8 cellular contexts compared by ENCODE assay signal in the genomic region with DNA sequence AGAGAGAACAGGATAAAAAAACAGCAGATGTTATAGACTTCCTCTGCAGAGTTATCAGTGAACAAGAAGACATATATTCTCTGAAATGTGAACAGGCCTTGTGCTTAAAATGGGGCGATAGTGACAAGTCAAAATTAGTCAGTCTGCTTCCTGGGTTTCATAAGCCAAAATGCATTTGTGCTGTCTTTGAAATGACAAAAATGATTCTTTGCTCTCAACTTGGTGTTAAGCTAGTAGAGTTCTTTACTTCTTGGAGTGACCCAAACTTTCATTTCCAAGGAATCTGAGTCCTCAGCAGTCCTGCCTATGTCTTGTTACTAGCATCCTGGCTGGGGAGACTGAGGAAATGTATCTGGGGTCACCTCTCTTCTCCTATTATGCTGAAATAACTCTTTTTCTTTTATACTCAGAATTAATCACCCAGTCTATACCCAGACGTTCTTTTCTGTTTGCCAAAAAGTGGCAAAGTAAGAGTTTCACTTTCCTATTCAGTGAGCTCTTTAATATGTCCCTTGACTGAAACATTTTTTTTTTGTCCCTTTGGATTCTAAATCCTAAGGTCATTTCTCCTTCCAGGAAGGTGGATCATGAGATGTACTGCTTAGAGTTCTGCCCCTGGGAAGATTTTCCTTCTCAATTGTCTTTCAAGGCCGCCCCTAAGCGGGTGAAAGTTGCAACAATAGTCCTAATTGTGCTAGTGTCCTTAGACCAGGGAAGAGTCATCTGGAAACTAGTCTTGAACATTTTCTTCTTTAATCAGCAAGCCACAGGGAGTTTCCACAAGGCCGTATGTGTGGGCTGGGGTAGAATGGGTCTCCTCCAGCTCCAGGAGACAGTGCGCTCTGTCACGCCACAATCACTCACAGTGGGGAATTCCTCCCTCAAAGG. TPM values are rescaled to one million over a fixed set of nuclear protein-coding genes. Genes with fewer than 3 reads are reported as not detected.
DNase-seq lines count a peak whose midpoint lies in the region; ATAC-seq, FAIRE-seq and TF ChIP-seq lines count a peak whose summit lies in the region.

No MANE protein-coding gene starts in this region.

- peak; percentile 22 for TF ChIP-seq CTCF in GM10266 (IDR thresholded peaks at IDR 0.05; ENCODE audit: control insufficient read depth, insufficient read depth, low read depth, missing control alignments)
- no peak for TF ChIP-seq CTCF in astrocyte (IDR thresholded peaks at IDR 0.05; ENCODE audit: insufficient read depth, low read depth, low read length)
- no peak for TF ChIP-seq CTCF in thyroid gland (IDR thresholded peaks at IDR 0.05)

- H3K4me1 ChIP-seq in astrocyte (ENCODE audit: insufficient read depth, low read length), result no peaks in the 10 kb centered on the region
- no peaks in the 10 kb centered on the region for H3K4me1 ChIP-seq in thyroid gland

- TF ChIP-seq POLR2A in thyroid gland (IDR thresholded peaks at IDR 0.05), result no peak

- H3K27ac ChIP-seq in astrocyte (ENCODE audit: low read depth, low read length) (no peak overlapping the region), thyroid gland (peak overlapping the region in 1 of 3 donors; percentile 12)

- H3K27me3 Mint-ChIP-seq in astrocyte (ENCODE audit: low read depth, unreplicated experiment), result no peaks in the 10 kb centered on the region

- WGBS in thyroid gland, 2 donors, result 60 to 84% methylated on average over 7 of the region's 7 CpGs

- H3K27ac Mint-ChIP-seq in astrocyte (ENCODE audit: unreplicated experiment), result peak overlapping the region; percentile 87
- H3K27ac Mint-ChIP-seq in stimulated activated effector memory CD8-positive, alpha-beta T cell treated with anti-CD3 and anti-CD28 coated beads, Interleukin-12 subunit alpha, Interleukin-12 subunit beta, amount 100 ng/mL, for 72 hours, result peak overlapping the region; percentile 97

- H3K79me2 ChIP-seq in astrocyte (ENCODE audit: insufficient read depth, low read length), result no peaks in the 10 kb centered on the region

- FAIRE-seq in astrocyte (lab: Jason Lieb, UNC), result no peak

- no peaks in the 10 kb centered on the region for H4K20me1 ChIP-seq in astrocyte (ENCODE audit: insufficient read depth, low read length)

- peak; percentile 79 for ATAC-seq in GM21529 (IDR thresholded peaks at IDR 0.05; ENCODE audit: unreplicated experiment)
- peak; percentile 91 for ATAC-seq in stimulated activated effector memory CD8-positive, alpha-beta T cell treated with anti-CD3 and anti-CD28 coated beads, Interleukin-12 subunit alpha, Interleukin-12 subunit beta, amount 100 ng/mL, for 72 hours

- no peak overlapping the region for H3K9ac ChIP-seq in astrocyte (ENCODE audit: low read length)

- H2AFZ ChIP-seq in astrocyte (ENCODE audit: low read depth, low read length), result no peak overlapping the region

- H3K36me3 ChIP-seq in astrocyte (ENCODE audit: insufficient read depth, low read length), result no peaks in the 10 kb centered on the region
- H3K36me3 ChIP-seq in thyroid gland, result no peaks in the 10 kb centered on the region

- H3K4me3 Mint-ChIP-seq in astrocyte (ENCODE audit: unreplicated experiment), result peak overlapping the region; percentile 7
- peak overlapping the region; percentile 63 for H3K4me3 Mint-ChIP-seq in stimulated activated effector memory CD8-positive, alpha-beta T cell treated with anti-CD3 and anti-CD28 coated beads, Interleukin-12 subunit alpha, Interleukin-12 subunit beta, amount 100 ng/mL, for 72 hours

- H3K4me2 ChIP-seq in astrocyte (ENCODE audit: low read length), result no peak overlapping the region

- DNase-seq in GM10266 (ENCODE audit: extremely low spot score) (peak; percentile 64), M059J (ENCODE audit: low read depth) (peak; percentile 64), astrocyte (ENCODE audit: low read depth) (peak; percentile 52), NCI-H226 (no peak), thyroid gland (no peak), GDM1 (lab: John Stamatoyannopoulos, UW) (no peak)
- DNase-seq in stimulated activated effector memory CD8-positive, alpha-beta T cell treated with anti-CD3 and anti-CD28 coated beads, Interleukin-12 subunit alpha, Interleukin-12 subunit beta, amount 100 ng/mL, for 72 hours (ENCODE audit: low spot score in 2 of 2), result peak; percentile 31 to 86

- intact Hi-C loops in thyroid gland (cut with DNase I), result no loop called here

- peaks cover 21% of the 10 kb centered on the region for H3K4me1 Mint-ChIP-seq in astrocyte (ENCODE audit: low read depth, unreplicated experiment)
- H3K4me1 Mint-ChIP-seq in stimulated activated effector memory CD8-positive, alpha-beta T cell treated with anti-CD3 and anti-CD28 coated beads, Interleukin-12 subunit alpha, Interleukin-12 subunit beta, amount 100 ng/mL, for 72 hours, result peaks cover 63% of the 10 kb centered on the region

- H3K4me3 ChIP-seq in astrocyte (ENCODE audit: insufficient read depth, low read depth, low read length) (no peak overlapping the region), thyroid gland (replicated peaks in 1 of 3) (no peak overlapping the region)

- no peaks in the 10 kb centered on the region for H3K9me3 Mint-ChIP-seq in astrocyte (ENCODE audit: unreplicated experiment)
- no peaks in the 10 kb centered on the region for H3K9me3 Mint-ChIP-seq in stimulated activated effector memory CD8-positive, alpha-beta T cell treated with anti-CD3 and anti-CD28 coated beads, Interleukin-12 subunit alpha, Interleukin-12 subunit beta, amount 100 ng/mL, for 72 hours

- H3K36me3 Mint-ChIP-seq in astrocyte (ENCODE audit: low read depth, unreplicated experiment), result no peaks in the 10 kb centered on the region
- peaks cover 12% of the 10 kb centered on the region for H3K36me3 Mint-ChIP-seq in stimulated activated effector memory CD8-positive, alpha-beta T cell treated with anti-CD3 and anti-CD28 coated beads, Interleukin-12 subunit alpha, Interleukin-12 subunit beta, amount 100 ng/mL, for 72 hours

- H3K9me3 ChIP-seq in astrocyte (ENCODE audit: insufficient read depth, low read depth, low read length) (no peaks in the 10 kb centered on the region), thyroid gland (no peaks in the 10 kb centered on the region)

- H3K27me3 ChIP-seq in astrocyte (ENCODE audit: insufficient read depth, low read length) (no peaks in the 10 kb centered on the region), thyroid gland (no peaks in the 10 kb centered on the region)

RNA-seq across cellular contexts. Expression of a gene that starts 52.9 kb away (rescaled TPM):
- 101 and 104 TPM in 2 replicates for total RNA-seq in M059J (2014; rRNA removed; shearing (Covaris generic))
- total RNA-seq in astrocyte (128 and 132 TPM in 2 replicates), thyroid gland (100 to 1,000 TPM in 2 of 4 donors, 10 to 100 TPM in 2; 83.2 to 138 (median 107) TPM)

Comparison
In these comparisons a context has a peak if more than half of its experiments do, and no peak if none do; other contexts are left out.
1. DNase-seq: peak in GM10266 (single experiment), M059J (single experiment), astrocyte (single experiment) and stimulated activated effector memory CD8-positive, alpha-beta T cell treated with anti-CD3 and anti-CD28 coated beads, Interleukin-12 subunit alpha, Interleukin-12 subunit beta, amount 100 ng/mL, for 72 hours (2 of 2); none in NCI-H226 (single experiment), thyroid gland (0 of 2) and GDM1 (single experiment).